Comparison of ENCODE assay signal across 1 cellular context in the genomic region with DNA sequence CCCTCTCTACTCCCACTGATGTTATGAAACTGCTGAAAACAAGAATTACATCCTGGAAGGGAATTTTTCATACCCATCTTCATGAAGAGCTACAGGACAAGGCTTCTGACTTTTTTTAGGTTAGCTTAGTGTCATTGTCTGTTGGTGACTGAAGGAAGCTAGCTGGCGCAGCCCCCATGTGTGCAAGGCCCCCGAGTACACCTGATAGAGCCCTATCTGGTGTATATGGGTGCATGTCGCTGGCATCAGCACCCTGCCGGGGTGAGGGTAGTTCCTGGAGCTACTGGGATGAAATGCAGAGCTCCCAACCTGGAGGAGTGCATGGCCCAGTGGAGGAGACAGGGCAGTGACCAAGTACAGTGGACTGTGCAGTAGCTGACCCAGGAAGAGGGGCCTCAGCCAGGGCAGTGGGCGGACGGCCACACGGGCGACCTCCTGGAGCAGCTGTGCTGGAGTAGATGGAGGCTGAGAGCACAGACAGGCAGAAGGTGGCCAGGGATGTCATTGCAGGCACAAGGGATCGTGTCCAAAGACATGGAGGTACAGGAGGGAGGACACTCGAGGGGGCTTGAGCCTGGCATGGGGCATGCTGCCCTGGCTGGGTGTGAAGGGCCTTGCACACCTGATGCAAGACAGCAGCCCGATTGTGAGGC.
TF ChIP-seq lines count a peak whose summit lies in the region.

No MANE protein-coding gene starts in this region.

TF ChIP-seq in H1, 55 proteins besides CTCF, POLR2A, EP300 and RAD21:
- no peak for TF ChIP-seq BCL11A (IDR thresholded peaks at IDR 0.05; ENCODE audit: low read depth in 2 of 2, low read length in 2 of 2)
- no peak for TF ChIP-seq BRCA1 (IDR thresholded peaks at IDR 0.05; ENCODE audit: low read depth, low read length)
- TF ChIP-seq PHF8 (conservative IDR thresholded peaks at IDR 0.05; ENCODE audit: low read depth, low read length), result no peak
- no peak for TF ChIP-seq SAP30 (IDR thresholded peaks at IDR 0.05; ENCODE audit: insufficient read depth, insufficient replicate concordance, low read length)
- peak; percentile 38; the same call in 1 of the 2 replicates for TF ChIP-seq POLR2AphosphoS5 (IDR thresholded peaks at IDR 0.05; ENCODE audit: low read depth, low read length)
TF ChIP-seq in H1: peak in this region for 1.
